In the genomic region with DNA sequence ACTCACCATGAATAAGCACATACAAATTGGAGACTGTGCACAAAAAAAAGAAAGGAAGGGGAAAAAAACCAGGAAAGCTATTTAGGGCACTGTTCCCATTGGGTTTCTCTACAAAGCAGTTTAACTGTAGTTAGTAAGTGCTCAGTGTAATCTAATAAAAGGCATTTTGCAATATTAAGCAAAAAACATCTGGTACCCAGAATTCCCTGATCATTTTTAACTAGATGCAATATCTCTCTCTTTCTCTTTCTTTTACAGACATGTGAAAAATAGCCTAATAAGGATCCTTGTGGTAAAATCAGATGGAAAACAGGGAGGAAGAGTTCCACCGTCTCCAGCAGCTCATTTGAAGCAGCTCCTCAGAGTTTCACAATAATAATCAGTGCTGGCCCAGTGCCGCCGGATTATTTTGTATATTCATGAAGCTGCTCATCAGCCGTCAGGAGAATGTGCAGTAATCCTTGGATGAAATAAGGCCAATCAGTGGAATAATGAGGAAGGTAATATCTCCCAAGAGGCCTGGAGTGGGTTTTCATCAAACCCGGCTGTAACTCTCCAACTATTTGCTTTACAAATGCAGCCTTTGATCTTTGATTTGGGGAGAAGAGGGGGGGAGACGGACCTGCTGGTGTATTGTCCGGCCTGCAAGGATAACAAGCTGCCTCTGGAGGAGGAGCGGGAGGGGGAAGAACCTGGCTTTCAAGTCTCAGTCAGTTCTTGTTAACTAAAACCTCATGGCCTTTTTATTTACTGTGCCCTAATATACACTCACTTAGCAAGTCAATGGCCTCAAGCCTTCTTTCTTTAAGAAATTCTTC, we compare ENCODE assay signal across 1 cellular context.
TF ChIP-seq lines count a peak whose summit lies in the region.

No MANE protein-coding gene starts in this region.

TF ChIP-seq in WTC11, 78 proteins besides CTCF, POLR2A, EP300 and RAD21 (continued from another document):
- TF ChIP-seq, protein P1, sequence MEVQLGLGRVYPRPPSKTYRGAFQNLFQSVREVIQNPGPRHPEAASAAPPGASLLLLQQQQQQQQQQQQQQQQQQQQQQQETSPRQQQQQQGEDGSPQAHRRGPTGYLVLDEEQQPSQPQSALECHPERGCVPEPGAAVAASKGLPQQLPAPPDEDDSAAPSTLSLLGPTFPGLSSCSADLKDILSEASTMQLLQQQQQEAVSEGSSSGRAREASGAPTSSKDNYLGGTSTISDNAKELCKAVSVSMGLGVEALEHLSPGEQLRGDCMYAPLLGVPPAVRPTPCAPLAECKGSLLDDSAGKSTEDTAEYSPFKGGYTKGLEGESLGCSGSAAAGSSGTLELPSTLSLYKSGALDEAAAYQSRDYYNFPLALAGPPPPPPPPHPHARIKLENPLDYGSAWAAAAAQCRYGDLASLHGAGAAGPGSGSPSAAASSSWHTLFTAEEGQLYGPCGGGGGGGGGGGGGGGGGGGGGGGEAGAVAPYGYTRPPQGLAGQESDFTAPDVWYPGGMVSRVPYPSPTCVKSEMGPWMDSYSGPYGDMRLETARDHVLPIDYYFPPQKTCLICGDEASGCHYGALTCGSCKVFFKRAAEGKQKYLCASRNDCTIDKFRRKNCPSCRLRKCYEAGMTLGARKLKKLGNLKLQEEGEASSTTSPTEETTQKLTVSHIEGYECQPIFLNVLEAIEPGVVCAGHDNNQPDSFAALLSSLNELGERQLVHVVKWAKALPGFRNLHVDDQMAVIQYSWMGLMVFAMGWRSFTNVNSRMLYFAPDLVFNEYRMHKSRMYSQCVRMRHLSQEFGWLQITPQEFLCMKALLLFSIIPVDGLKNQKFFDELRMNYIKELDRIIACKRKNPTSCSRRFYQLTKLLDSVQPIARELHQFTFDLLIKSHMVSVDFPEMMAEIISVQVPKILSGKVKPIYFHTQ (CRISPR knock-in tag; IDR thresholded peaks at IDR 0.05): no peak
- TF ChIP-seq, protein P2, sequence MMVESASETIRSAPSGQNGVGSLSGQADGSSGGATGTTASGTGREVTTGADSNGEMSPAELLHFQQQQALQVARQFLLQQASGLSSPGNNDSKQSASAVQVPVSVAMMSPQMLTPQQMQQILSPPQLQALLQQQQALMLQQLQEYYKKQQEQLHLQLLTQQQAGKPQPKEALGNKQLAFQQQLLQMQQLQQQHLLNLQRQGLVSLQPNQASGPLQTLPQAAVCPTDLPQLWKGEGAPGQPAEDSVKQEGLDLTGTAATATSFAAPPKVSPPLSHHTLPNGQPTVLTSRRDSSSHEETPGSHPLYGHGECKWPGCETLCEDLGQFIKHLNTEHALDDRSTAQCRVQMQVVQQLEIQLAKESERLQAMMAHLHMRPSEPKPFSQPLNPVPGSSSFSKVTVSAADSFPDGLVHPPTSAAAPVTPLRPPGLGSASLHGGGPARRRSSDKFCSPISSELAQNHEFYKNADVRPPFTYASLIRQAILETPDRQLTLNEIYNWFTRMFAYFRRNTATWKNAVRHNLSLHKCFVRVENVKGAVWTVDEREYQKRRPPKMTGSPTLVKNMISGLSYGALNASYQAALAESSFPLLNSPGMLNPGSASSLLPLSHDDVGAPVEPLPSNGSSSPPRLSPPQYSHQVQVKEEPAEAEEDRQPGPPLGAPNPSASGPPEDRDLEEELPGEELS (CRISPR knock-in tag; IDR thresholded peaks at IDR 0.05): no peak
- TF ChIP-seq JAZF1 (CRISPR knock-in tag; IDR thresholded peaks at IDR 0.05) (no peak), NFYB (CRISPR knock-in tag; conservative IDR thresholded peaks at IDR 0.05; ENCODE audit: low read depth) (no peak), CREB1 (CRISPR knock-in tag; IDR thresholded peaks at IDR 0.05) (no peak), ATF1 (CRISPR knock-in tag; IDR thresholded peaks at IDR 0.05) (no peak), GABPB1 (CRISPR knock-in tag; IDR thresholded peaks at IDR 0.05) (no peak), MXD4 (CRISPR knock-in tag; IDR thresholded peaks at IDR 0.05; ENCODE audit: borderline replicate concordance) (no peak), NFE2L1 (CRISPR knock-in tag; IDR thresholded peaks at IDR 0.05) (no peak), GRHL2 (CRISPR knock-in tag; IDR thresholded peaks at IDR 0.05; ENCODE audit: insufficient replicate concordance, severe bottlenecking) (no peak), SOX15 (CRISPR knock-in tag; IDR thresholded peaks at IDR 0.05) (no peak)
- TF ChIP-seq, protein P3, sequence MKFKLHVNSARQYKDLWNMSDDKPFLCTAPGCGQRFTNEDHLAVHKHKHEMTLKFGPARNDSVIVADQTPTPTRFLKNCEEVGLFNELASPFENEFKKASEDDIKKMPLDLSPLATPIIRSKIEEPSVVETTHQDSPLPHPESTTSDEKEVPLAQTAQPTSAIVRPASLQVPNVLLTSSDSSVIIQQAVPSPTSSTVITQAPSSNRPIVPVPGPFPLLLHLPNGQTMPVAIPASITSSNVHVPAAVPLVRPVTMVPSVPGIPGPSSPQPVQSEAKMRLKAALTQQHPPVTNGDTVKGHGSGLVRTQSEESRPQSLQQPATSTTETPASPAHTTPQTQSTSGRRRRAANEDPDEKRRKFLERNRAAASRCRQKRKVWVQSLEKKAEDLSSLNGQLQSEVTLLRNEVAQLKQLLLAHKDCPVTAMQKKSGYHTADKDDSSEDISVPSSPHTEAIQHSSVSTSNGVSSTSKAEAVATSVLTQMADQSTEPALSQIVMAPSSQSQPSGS (CRISPR knock-in tag; IDR thresholded peaks at IDR 0.05; ENCODE audit: borderline replicate concordance, low read depth): no peak
